ENCODE assay signal across 9 cellular contexts in the genomic region with DNA sequence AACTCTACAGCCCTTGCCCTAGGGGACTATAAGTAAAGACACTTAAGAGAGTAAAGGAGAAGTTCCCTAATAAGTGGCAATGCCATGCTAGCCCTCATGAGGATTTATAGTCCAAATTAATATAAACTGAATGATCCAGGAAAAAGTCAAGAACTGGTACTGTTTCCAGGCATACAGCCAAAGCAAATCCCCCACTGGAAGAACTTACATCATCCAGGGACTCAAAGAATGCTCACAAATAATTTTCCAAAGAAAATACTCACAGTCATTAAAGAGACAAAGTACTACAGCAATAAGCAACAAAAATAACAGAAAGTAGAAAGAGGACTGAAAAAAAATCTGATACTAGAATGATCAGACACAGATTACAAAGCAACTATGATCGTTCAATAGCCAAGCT.
A peak's percentile ranks its signal among the peaks of the same experiment; 100 is the strongest.
DNase-seq lines count a peak whose midpoint lies in the region; ATAC-seq, FAIRE-seq and TF ChIP-seq lines count a peak whose summit lies in the region.
"Had no signal": no experiment of that assay in that cellular context is flagged by ENCODE, and none has a peak within 500 bp of the region (broad histone marks: within the 10 kb centered on the region; RNA-seq: fewer than 3 reads in every experiment).

No MANE protein-coding gene starts in this region.

- CTCF ChIA-PET in AG04449 (lab: Yijun Ruan, JAX), result no interaction called here

- WGBS in spleen, 5 donors, result 66 to 96% (median 88%) methylated on average over 1 of the region's 1 CpG

- H3K27ac ChIP-seq in spleen, result no peak overlapping the region
- H3K27ac ChIP-seq: testis had no signal

- POLR2A ChIA-PET in AG04449 (lab: Yijun Ruan, JAX), result no interaction called here

- ATAC-seq in GM21515 (IDR thresholded peaks at IDR 0.05; ENCODE audit: unreplicated experiment), result no peak
- no peak for ATAC-seq in GM21576 (IDR thresholded peaks at IDR 0.05; ENCODE audit: unreplicated experiment)

- H3K36me3 ChIP-seq in spleen, result no peaks in the 10 kb centered on the region

- TF ChIP-seq CTCF in AG04449 (IDR thresholded peaks at IDR 0.05; ENCODE audit: insufficient read depth, low read length, missing control alignments), result no peak
- TF ChIP-seq CTCF in spleen (IDR thresholded peaks at IDR 0.05 in 8 of 11, conservative IDR thresholded peaks at IDR 0.05 in 3 of 11), result no peak

- H3K4me3 ChIP-seq in AG04449 (ENCODE audit: low read depth, low read length) (no peak overlapping the region), spleen (no peak overlapping the region)
- H3K4me3 ChIP-seq: testis had no signal

- DNase-seq in AG04449 (ENCODE audit: low read depth, low spot score), result peak; percentile 76
- DNase-seq in NCI-H226, result peak; percentile 17
- peak; percentile 63 to 89 for DNase-seq in lung microvascular endothelial cell (ENCODE audit: low read depth in 2 of 2)
- no peak for DNase-seq in activated CD4-positive, CD25-positive, alpha-beta regulatory T cell (lab: John Stamatoyannopoulos, UW)
- DNase-seq in spleen, result no peak
- DNase-seq: testis had no signal

- peak; percentile 75 for FAIRE-seq in endometrium (lab: Jason Lieb, UNC)

- peaks cover 0 to 6% (median 0%) of the 10 kb centered on the region in 6 donors for H3K4me1 ChIP-seq in spleen
- H3K4me1 ChIP-seq: testis had no signal

- intact Hi-C loops in spleen (cut with DNase I; ENCODE audit: low total_unique reads), result loop anchor here (10.0 kb wide), 1 partner anchor 74 kb away; no protein-coding TSS in a partner anchor

- peaks cover 0 to under 1% (median 0%) of the 10 kb centered on the region in 8 donors for H3K9me3 ChIP-seq in spleen
- H3K9me3 ChIP-seq: testis had no signal

- no peaks in the 10 kb centered on the region for H3K27me3 ChIP-seq in spleen (replicated peaks in 1 of 7)
- H3K27me3 ChIP-seq: testis had no signal

- no peak for TF ChIP-seq POLR2A in spleen (IDR thresholded peaks at IDR 0.05)

Comparison
In these comparisons a context has a peak if more than half of its experiments do, and no peak if none do; other contexts are left out.
1. DNase-seq: peak in AG04449 (single experiment), NCI-H226 (single experiment) and lung microvascular endothelial cell (2 of 2); none in activated CD4-positive, CD25-positive, alpha-beta regulatory T cell (0 of 4) and spleen (single experiment).